Comparison of ENCODE assay signal across 21 cellular contexts in the genomic region with DNA sequence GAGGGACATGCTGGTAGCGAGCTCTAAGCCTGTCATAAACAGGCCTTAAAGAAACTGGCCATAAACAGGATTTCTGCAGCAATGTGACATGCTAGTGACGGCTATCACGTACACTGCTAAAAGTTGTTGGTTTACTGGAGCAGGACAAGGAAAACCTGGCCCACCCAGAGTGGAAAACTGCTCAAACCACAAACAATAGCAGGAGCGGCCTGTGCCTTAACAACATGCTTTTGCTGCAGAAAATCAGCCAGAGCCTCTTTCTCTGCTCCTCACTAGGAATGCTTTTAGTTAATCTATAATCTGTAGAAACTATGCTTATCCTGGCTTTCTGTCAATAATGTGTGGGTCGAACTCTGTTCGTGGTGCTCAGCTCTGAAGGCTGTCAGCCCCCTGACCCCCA.
"Had no signal": no experiment of that assay in that cellular context is flagged by ENCODE, and none has a peak within 500 bp of the region (broad histone marks: within the 10 kb centered on the region; RNA-seq: fewer than 3 reads in every experiment).

No MANE protein-coding gene starts in this region.

- H3K4me3 Mint-ChIP-seq: activated naive CD4-positive, alpha-beta T cell treated with anti-CD3 and anti-CD28 coated beads for 36 hours; activated naive CD8-positive, alpha-beta T cell treated with anti-CD3 and anti-CD28 coated beads, Interleukin-2, amount 50 U/mL, for 24 hours; effector memory CD8-positive, alpha-beta T cell had no signal

- H3K4me1 ChIP-seq: gastroesophageal sphincter, right atrium auricular region, suprapubic skin had no signal

- DNase-seq: activated naive CD4-positive, alpha-beta T cell treated with anti-CD3 and anti-CD28 coated beads for 36 hours; activated naive CD8-positive, alpha-beta T cell treated with anti-CD3 and anti-CD28 coated beads, Interleukin-2, amount 50 U/mL, for 24 hours; activated T-cell treated with anti-CD3 and anti-CD28 coated beads for 4 hours; aorta; dermis blood vessel endothelial cell; effector memory CD8-positive, alpha-beta T cell; heart right ventricle; left ventricle myocardium superior; midbrain; small intestine; stimulated activated CD4-positive, alpha-beta T cell treated with anti-CD3 and anti-CD28 coated beads, Interleukin-4, amount 100 ng/mL, for 4 hours; stimulated activated CD8-positive, alpha-beta memory T cell treated with anti-CD3 and anti-CD28 coated beads, Interleukin-4, amount 100 ng/mL, for 48 hours; stimulated activated naive CD8-positive, alpha-beta T cell treated with anti-CD3 and anti-CD28 coated beads, Interleukin-15, Interleukin-2, amounts not matched to agents 100 U/mL and 50 U/mL, for 24 hours had no signal

- H3K27ac ChIP-seq: epithelial cell of prostate, gastroesophageal sphincter, heart right ventricle, right atrium auricular region, SK-N-MC, suprapubic skin had no signal

- H3K9me3 ChIP-seq: gastroesophageal sphincter, heart right ventricle, right atrium auricular region, suprapubic skin, upper lobe of left lung had no signal

- FAIRE-seq: bronchial epithelial cell, small intestine had no signal

- H3K27ac Mint-ChIP-seq: activated naive CD4-positive, alpha-beta T cell treated with anti-CD3 and anti-CD28 coated beads for 36 hours; activated naive CD8-positive, alpha-beta T cell treated with anti-CD3 and anti-CD28 coated beads, Interleukin-2, amount 50 U/mL, for 24 hours; effector memory CD8-positive, alpha-beta T cell had no signal

- H3K9me3 Mint-ChIP-seq: activated naive CD4-positive, alpha-beta T cell treated with anti-CD3 and anti-CD28 coated beads for 36 hours; activated naive CD8-positive, alpha-beta T cell treated with anti-CD3 and anti-CD28 coated beads, Interleukin-2, amount 50 U/mL, for 24 hours had no signal

- H3K4me1 Mint-ChIP-seq: activated naive CD8-positive, alpha-beta T cell treated with anti-CD3 and anti-CD28 coated beads, Interleukin-2, amount 50 U/mL, for 24 hours had no signal

- H3K4me3 ChIP-seq: gastroesophageal sphincter, heart right ventricle, right atrium auricular region, SK-N-MC, suprapubic skin, upper lobe of left lung had no signal

- ATAC-seq: activated CD4-positive, CD25-positive, alpha-beta regulatory T cell treated with anti-CD3 and anti-CD28 coated beads, Interleukin-2, amount 50 U/mL, for 24 hours; activated naive CD8-positive, alpha-beta T cell treated with anti-CD3 and anti-CD28 coated beads, Interleukin-2, amount 50 U/mL, for 24 hours; effector memory CD8-positive, alpha-beta T cell; gastroesophageal sphincter; heart right ventricle; left ventricle myocardium superior; stimulated activated naive CD8-positive, alpha-beta T cell treated with anti-CD3 and anti-CD28 coated beads, Interleukin-15, Interleukin-2, amounts not matched to agents 100 U/mL and 50 U/mL, for 24 hours had no signal

- H3K27me3 ChIP-seq: gastroesophageal sphincter, right atrium auricular region, suprapubic skin, upper lobe of left lung had no signal

- H3K36me3 ChIP-seq: gastroesophageal sphincter, heart right ventricle, right atrium auricular region, suprapubic skin, upper lobe of left lung had no signal
